In genomic region chr14:73884438-73885190, GRCh38 we compare ENCODE assay signal across 14 cellular contexts. TPM values are rescaled to one million over a fixed set of nuclear protein-coding genes. Genes with fewer than 3 reads are reported as not detected.
A peak's percentile ranks its signal among the peaks of the same experiment; 100 is the strongest.
DNase-seq lines count a peak whose midpoint lies in the region; ATAC-seq and TF ChIP-seq lines count a peak whose summit lies in the region.
"Had no signal": no experiment of that assay in that cellular context is flagged by ENCODE, and none has a peak within 500 bp of the region (broad histone marks: within the 10 kb centered on the region; RNA-seq: fewer than 3 reads in every experiment).

No MANE protein-coding gene starts in this region.

- H3K27ac Mint-ChIP-seq in activated naive CD4-positive, alpha-beta T cell treated with anti-CD3 and anti-CD28 coated beads, Interleukin-2, amount 50 U/mL, for 24 hours, result no peak overlapping the region
- H3K27ac Mint-ChIP-seq in endothelial cell (ENCODE audit: unreplicated experiment), result no peak overlapping the region

- intact Hi-C loops in testis (cut with DNase I; ENCODE audit: low total_unique reads), result no loop called here

- no peak for ATAC-seq in HG02588 (IDR thresholded peaks at IDR 0.05; ENCODE audit: unreplicated experiment)
- ATAC-seq: Panc1, upper lobe of right lung had no signal

- H3K27me3 Mint-ChIP-seq in activated naive CD4-positive, alpha-beta T cell treated with anti-CD3 and anti-CD28 coated beads, Interleukin-2, amount 50 U/mL, for 24 hours, result no peaks in the 10 kb centered on the region
- peaks cover 1% of the 10 kb centered on the region for H3K27me3 Mint-ChIP-seq in endothelial cell (ENCODE audit: unreplicated experiment)

- H3K36me3 ChIP-seq in testis (ENCODE audit: low read depth, missing control alignments), result no peaks in the 10 kb centered on the region

- no peaks in the 10 kb centered on the region for H3K9me3 Mint-ChIP-seq in activated naive CD4-positive, alpha-beta T cell treated with anti-CD3 and anti-CD28 coated beads, Interleukin-2, amount 50 U/mL, for 24 hours
- H3K9me3 Mint-ChIP-seq in endothelial cell (ENCODE audit: unreplicated experiment), result no peaks in the 10 kb centered on the region

- 60 to 82% methylated on average over 8 of the region's 8 CpGs for WGBS in testis, 2 donors

- no peak overlapping the region for H3K4me3 ChIP-seq in testis
- H3K4me3 ChIP-seq: lung had no signal

- no peaks in the 10 kb centered on the region for H3K9me3 ChIP-seq in testis
- H3K9me3 ChIP-seq: upper lobe of right lung had no signal

- no peaks in the 10 kb centered on the region for H3K27me3 ChIP-seq in testis
- H3K27me3 ChIP-seq: upper lobe of right lung had no signal

- DNase-seq in activated naive CD4-positive, alpha-beta T cell treated with Interleukin-2 at 50 U/mL for 16 hours, result no peak
- DNase-seq in RWPE1 (ENCODE audit: low spot score) (no peak), endothelial cell (ENCODE audit: low spot score) (no peak), testis (no peak), LoVo (ENCODE audit: low spot score) (no peak), RPMI8226 (no peak)
- DNase-seq: amygdala, hippocampal formation, NCI-H2029, upper lobe of right lung had no signal

- TF ChIP-seq CTCF in RWPE1 (conservative IDR thresholded peaks at IDR 0.05; ENCODE audit: low read depth) (no peak), endothelial cell (IDR thresholded peaks at IDR 0.05; ENCODE audit: unreplicated experiment) (no peak), testis (IDR thresholded peaks at IDR 0.05) (no peak)

- CTCF ChIA-PET in RWPE1 (lab: Yijun Ruan, JAX), result no interaction called here

- peak overlapping the region; percentile 34 for H3K27ac ChIP-seq in RWPE1
- H3K27ac ChIP-seq in testis, result peak overlapping the region; percentile 92 to 93
- H3K27ac ChIP-seq: upper lobe of right lung had no signal

- peak overlapping the region; percentile 89 for H3K4me3 Mint-ChIP-seq in activated naive CD4-positive, alpha-beta T cell treated with anti-CD3 and anti-CD28 coated beads, Interleukin-2, amount 50 U/mL, for 24 hours
- H3K4me3 Mint-ChIP-seq in endothelial cell (ENCODE audit: unreplicated experiment), result peak overlapping the region; percentile 37

- peaks cover 19% of the 10 kb centered on the region for H3K4me1 ChIP-seq in testis

- no peak for TF ChIP-seq POLR2A in testis (IDR thresholded peaks at IDR 0.05)

- POLR2A ChIA-PET in RWPE1 (lab: Yijun Ruan, JAX; ENCODE audit: low non-redundant PET), result no interaction called here

- H3K36me3 Mint-ChIP-seq in activated naive CD4-positive, alpha-beta T cell treated with anti-CD3 and anti-CD28 coated beads, Interleukin-2, amount 50 U/mL, for 24 hours, result peaks cover 4% of the 10 kb centered on the region
- no peaks in the 10 kb centered on the region for H3K36me3 Mint-ChIP-seq in endothelial cell (ENCODE audit: low read depth, unreplicated experiment)

- peaks cover 45% of the 10 kb centered on the region for H3K4me1 Mint-ChIP-seq in activated naive CD4-positive, alpha-beta T cell treated with anti-CD3 and anti-CD28 coated beads, Interleukin-2, amount 50 U/mL, for 24 hours
- H3K4me1 Mint-ChIP-seq in endothelial cell (ENCODE audit: unreplicated experiment), result peaks cover 21% of the 10 kb centered on the region

RNA-seq across cellular contexts. Expression of gene ZNF410, which starts 2.0 kb away (rescaled TPM):
- 39.0 TPM for total RNA-seq in endothelial cell (ENCODE audit: unreplicated experiment)
- total RNA-seq in testis, result 10 to 100 TPM; 85.3 to 92.9 TPM
- 117 TPM for polyA plus RNA-seq in testis (ENCODE audit: insufficient read depth, low read depth, low replicate concordance)

RNA-seq across cellular contexts. Expression of gene PTGR2, which starts 33.0 kb away (rescaled TPM):
- 3.6 TPM for total RNA-seq in endothelial cell (ENCODE audit: unreplicated experiment)
- 10 to 100 TPM; 19.1 to 19.4 TPM for total RNA-seq in testis
- polyA plus RNA-seq in testis (ENCODE audit: insufficient read depth, low read depth, low replicate concordance), result 11.8 TPM
